In the genomic region with DNA sequence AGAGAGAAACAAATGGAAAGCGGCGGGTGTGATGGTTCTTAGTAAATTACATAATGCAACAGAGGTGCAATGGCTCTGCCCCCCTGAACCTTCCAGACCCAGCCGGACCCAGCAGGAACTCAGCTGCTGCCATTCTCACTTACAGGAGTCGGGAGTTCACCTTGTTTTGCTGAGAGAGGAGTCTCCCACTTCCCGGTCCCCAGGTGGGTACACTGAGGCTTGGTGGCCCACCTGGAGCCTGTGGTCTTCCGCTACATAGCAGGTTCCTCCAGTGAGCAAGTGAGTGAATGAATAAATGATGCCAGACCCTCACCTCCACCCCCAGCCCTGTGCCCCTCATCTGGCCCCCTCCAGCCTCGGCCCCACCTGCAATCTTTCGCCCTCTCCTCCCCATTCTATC, we compare ENCODE assay signal across 1 cellular context.
TF ChIP-seq lines count a peak whose summit lies in the region.

No MANE protein-coding gene starts in this region.

TF ChIP-seq in IMR-90, 13 proteins besides CTCF, POLR2A, EP300 and RAD21:
- TF ChIP-seq CEBPB (IDR thresholded peaks at IDR 0.05; ENCODE audit: low read depth, low read length): no peak
- no peak for TF ChIP-seq FOS (IDR thresholded peaks at IDR 0.05; ENCODE audit: low read depth, low read length)
- no peak for TF ChIP-seq BHLHE40 (IDR thresholded peaks at IDR 0.05; ENCODE audit: low read depth, low read length)
- no peak for TF ChIP-seq SMC3 (IDR thresholded peaks at IDR 0.05; ENCODE audit: low read depth, low read length)
- TF ChIP-seq MAFK (IDR thresholded peaks at IDR 0.05; ENCODE audit: low read depth, low read length): no peak
- TF ChIP-seq, protein P1, sequence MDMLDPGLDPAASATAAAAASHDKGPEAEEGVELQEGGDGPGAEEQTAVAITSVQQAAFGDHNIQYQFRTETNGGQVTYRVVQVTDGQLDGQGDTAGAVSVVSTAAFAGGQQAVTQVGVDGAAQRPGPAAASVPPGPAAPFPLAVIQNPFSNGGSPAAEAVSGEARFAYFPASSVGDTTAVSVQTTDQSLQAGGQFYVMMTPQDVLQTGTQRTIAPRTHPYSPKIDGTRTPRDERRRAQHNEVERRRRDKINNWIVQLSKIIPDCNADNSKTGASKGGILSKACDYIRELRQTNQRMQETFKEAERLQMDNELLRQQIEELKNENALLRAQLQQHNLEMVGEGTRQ (IDR thresholded peaks at IDR 0.05; ENCODE audit: low read depth, low read length): no peak
- no peak for TF ChIP-seq RFX5 (IDR thresholded peaks at IDR 0.05; ENCODE audit: low read depth, low read length)
- TF ChIP-seq, protein P2, sequence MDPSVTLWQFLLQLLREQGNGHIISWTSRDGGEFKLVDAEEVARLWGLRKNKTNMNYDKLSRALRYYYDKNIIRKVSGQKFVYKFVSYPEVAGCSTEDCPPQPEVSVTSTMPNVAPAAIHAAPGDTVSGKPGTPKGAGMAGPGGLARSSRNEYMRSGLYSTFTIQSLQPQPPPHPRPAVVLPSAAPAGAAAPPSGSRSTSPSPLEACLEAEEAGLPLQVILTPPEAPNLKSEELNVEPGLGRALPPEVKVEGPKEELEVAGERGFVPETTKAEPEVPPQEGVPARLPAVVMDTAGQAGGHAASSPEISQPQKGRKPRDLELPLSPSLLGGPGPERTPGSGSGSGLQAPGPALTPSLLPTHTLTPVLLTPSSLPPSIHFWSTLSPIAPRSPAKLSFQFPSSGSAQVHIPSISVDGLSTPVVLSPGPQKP (IDR thresholded peaks at IDR 0.05; ENCODE audit: borderline replicate concordance, low read depth, low read length): no peak
- no peak for TF ChIP-seq RCOR1 (IDR thresholded peaks at IDR 0.05; ENCODE audit: insufficient replicate concordance, low read length)
- no peak for TF ChIP-seq CHD1 (IDR thresholded peaks at IDR 0.05; ENCODE audit: low read depth, low read length)
- no peak for TF ChIP-seq NFE2L2 (IDR thresholded peaks at IDR 0.05; ENCODE audit: low read depth, low read length)
- TF ChIP-seq MAZ (IDR thresholded peaks at IDR 0.05; ENCODE audit: borderline replicate concordance, low read depth, low read length): no peak
- TF ChIP-seq MXI1 (IDR thresholded peaks at IDR 0.05; ENCODE audit: borderline replicate concordance, low read depth, low read length): no peak
TF ChIP-seq in IMR-90: peak in this region for 0.
